In genomic region chr12:68453876-68454275, GRCh38 we compare ENCODE assay signal across 1 cellular context.
TF ChIP-seq lines count a peak whose summit lies in the region.

No MANE protein-coding gene starts in this region.

TF ChIP-seq in GM23338, 12 proteins besides CTCF, POLR2A, EP300 and RAD21:
- TF ChIP-seq EZH2phosphoT487 (IDR thresholded peaks at IDR 0.05; ENCODE audit: unreplicated experiment) (no peak), CREB1 (CRISPR knock-in tag; IDR thresholded peaks at IDR 0.05; ENCODE audit: low read depth) (no peak), ZNF114 (CRISPR knock-in tag; IDR thresholded peaks at IDR 0.05) (no peak), ZNF462 (CRISPR knock-in tag; IDR thresholded peaks at IDR 0.05) (no peak), ZNF331 (CRISPR knock-in tag; IDR thresholded peaks at IDR 0.05; ENCODE audit: low read depth) (no peak), STAT1 (IDR thresholded peaks at IDR 0.05; ENCODE audit: unreplicated experiment) (no peak), NANOG (IDR thresholded peaks at IDR 0.05; ENCODE audit: borderline replicate concordance) (no peak), EZH2 (IDR thresholded peaks at IDR 0.05; ENCODE audit: low read depth, unreplicated experiment) (no peak), JUNB (IDR thresholded peaks at IDR 0.05; ENCODE audit: unreplicated experiment) (no peak), POLR2AphosphoS5 (IDR thresholded peaks at IDR 0.05; ENCODE audit: low read depth) (no peak)
- TF ChIP-seq, protein P1, sequence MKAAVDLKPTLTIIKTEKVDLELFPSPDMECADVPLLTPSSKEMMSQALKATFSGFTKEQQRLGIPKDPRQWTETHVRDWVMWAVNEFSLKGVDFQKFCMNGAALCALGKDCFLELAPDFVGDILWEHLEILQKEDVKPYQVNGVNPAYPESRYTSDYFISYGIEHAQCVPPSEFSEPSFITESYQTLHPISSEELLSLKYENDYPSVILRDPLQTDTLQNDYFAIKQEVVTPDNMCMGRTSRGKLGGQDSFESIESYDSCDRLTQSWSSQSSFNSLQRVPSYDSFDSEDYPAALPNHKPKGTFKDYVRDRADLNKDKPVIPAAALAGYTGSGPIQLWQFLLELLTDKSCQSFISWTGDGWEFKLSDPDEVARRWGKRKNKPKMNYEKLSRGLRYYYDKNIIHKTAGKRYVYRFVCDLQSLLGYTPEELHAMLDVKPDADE (IDR thresholded peaks at IDR 0.05) = no peak
- TF ChIP-seq, protein P2, sequence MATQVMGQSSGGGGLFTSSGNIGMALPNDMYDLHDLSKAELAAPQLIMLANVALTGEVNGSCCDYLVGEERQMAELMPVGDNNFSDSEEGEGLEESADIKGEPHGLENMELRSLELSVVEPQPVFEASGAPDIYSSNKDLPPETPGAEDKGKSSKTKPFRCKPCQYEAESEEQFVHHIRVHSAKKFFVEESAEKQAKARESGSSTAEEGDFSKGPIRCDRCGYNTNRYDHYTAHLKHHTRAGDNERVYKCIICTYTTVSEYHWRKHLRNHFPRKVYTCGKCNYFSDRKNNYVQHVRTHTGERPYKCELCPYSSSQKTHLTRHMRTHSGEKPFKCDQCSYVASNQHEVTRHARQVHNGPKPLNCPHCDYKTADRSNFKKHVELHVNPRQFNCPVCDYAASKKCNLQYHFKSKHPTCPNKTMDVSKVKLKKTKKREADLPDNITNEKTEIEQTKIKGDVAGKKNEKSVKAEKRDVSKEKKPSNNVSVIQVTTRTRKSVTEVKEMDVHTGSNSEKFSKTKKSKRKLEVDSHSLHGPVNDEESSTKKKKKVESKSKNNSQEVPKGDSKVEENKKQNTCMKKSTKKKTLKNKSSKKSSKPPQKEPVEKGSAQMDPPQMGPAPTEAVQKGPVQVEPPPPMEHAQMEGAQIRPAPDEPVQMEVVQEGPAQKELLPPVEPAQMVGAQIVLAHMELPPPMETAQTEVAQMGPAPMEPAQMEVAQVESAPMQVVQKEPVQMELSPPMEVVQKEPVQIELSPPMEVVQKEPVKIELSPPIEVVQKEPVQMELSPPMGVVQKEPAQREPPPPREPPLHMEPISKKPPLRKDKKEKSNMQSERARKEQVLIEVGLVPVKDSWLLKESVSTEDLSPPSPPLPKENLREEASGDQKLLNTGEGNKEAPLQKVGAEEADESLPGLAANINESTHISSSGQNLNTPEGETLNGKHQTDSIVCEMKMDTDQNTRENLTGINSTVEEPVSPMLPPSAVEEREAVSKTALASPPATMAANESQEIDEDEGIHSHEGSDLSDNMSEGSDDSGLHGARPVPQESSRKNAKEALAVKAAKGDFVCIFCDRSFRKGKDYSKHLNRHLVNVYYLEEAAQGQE (IDR thresholded peaks at IDR 0.05; ENCODE audit: unreplicated experiment) = no peak
